In the genomic region with DNA sequence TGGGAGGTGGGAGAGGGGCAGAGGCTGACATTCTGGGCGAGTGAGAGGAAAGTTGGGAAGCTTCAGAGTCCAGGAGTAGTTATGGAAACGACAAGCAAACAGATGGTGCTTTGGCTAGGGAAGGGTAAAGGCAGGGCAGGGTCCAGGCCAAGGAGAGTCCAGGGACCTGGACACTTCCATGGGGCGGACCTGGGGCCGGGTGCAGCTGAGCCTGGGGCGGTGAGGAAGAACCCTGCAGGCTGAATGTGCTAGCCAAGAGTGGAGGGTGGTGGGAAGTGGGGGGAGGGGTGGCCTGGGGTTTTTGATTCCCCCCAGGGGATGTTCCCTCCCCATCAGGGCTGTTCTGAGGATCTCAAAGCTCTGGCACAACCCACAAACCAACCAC, we compare ENCODE assay signal across 9 cellular contexts. TPM values are rescaled to one million over a fixed set of nuclear protein-coding genes. Genes with fewer than 3 reads are reported as not detected.
DNase-seq lines count a peak whose midpoint lies in the region; ATAC-seq and TF ChIP-seq lines count a peak whose summit lies in the region.
"Had no signal": no experiment of that assay in that cellular context is flagged by ENCODE, and none has a peak within 500 bp of the region (broad histone marks: within the 10 kb centered on the region; RNA-seq: fewer than 3 reads in every experiment).

No MANE protein-coding gene starts in this region.

- H3K9me3 Mint-ChIP-seq in effector memory CD8-positive, alpha-beta T cell: no peaks in the 10 kb centered on the region
- H3K9me3 Mint-ChIP-seq in natural killer cell treated with Interleukin-12 subunit alpha and Interleukin-12 subunit beta and Interleukin-15 and Interleukin-18, amount 100 ng/mL, for 72 hours: no peaks in the 10 kb centered on the region

- peak overlapping the region; percentile 94 to 98 for H3K4me3 Mint-ChIP-seq in effector memory CD8-positive, alpha-beta T cell
- peak overlapping the region; percentile 97 for H3K4me3 Mint-ChIP-seq in natural killer cell treated with Interleukin-12 subunit alpha and Interleukin-12 subunit beta and Interleukin-15 and Interleukin-18, amount 100 ng/mL, for 72 hours

- H3K36me3 Mint-ChIP-seq in effector memory CD8-positive, alpha-beta T cell (ENCODE audit: insufficient read depth): peaks cover 13% of the 10 kb centered on the region
- peaks cover 14% of the 10 kb centered on the region for H3K36me3 Mint-ChIP-seq in natural killer cell treated with Interleukin-12 subunit alpha and Interleukin-12 subunit beta and Interleukin-15 and Interleukin-18, amount 100 ng/mL, for 72 hours

- no peak for ATAC-seq in effector memory CD8-positive, alpha-beta T cell (replicated peaks)
- ATAC-seq in natural killer cell treated with Interleukin-12 subunit alpha and Interleukin-12 subunit beta and Interleukin-15 and Interleukin-18, amount 100 ng/mL, for 72 hours: no peak
- no peak for ATAC-seq in HG03460 (IDR thresholded peaks at IDR 0.05; ENCODE audit: unreplicated experiment)

- H3K4me1 Mint-ChIP-seq in effector memory CD8-positive, alpha-beta T cell (ENCODE audit: low read depth in 2 of 2): peaks cover 56 to 59% of the 10 kb centered on the region in 2 donors
- peaks cover 47 to 52% of the 10 kb centered on the region in 2 donors for H3K4me1 Mint-ChIP-seq in natural killer cell treated with Interleukin-12 subunit alpha and Interleukin-12 subunit beta and Interleukin-15 and Interleukin-18, amount 100 ng/mL, for 72 hours (ENCODE audit: low read depth in 2 of 2)

- TF ChIP-seq POLR2A in NB4 (IDR thresholded peaks at IDR 0.05; ENCODE audit: extremely low read depth, insufficient read length): no peak

- no peaks in the 10 kb centered on the region for H3K27me3 Mint-ChIP-seq in effector memory CD8-positive, alpha-beta T cell
- no peaks in the 10 kb centered on the region for H3K27me3 Mint-ChIP-seq in natural killer cell treated with Interleukin-12 subunit alpha and Interleukin-12 subunit beta and Interleukin-15 and Interleukin-18, amount 100 ng/mL, for 72 hours

- TF ChIP-seq CTCF in C4-2B (conservative IDR thresholded peaks at IDR 0.05) (no peak), NB4 (IDR thresholded peaks at IDR 0.05; ENCODE audit: low read depth, low read length) (no peak)

- peak overlapping the region; percentile 93 to 97 for H3K27ac Mint-ChIP-seq in effector memory CD8-positive, alpha-beta T cell
- H3K27ac Mint-ChIP-seq in natural killer cell treated with Interleukin-12 subunit alpha and Interleukin-12 subunit beta and Interleukin-15 and Interleukin-18, amount 100 ng/mL, for 72 hours: peak overlapping the region; percentile 97

- peak overlapping the region; percentile 81; the same call in 1 of the 2 replicates for H3K27ac ChIP-seq in C4-2B

- DNase-seq in NB4 (ENCODE audit: low read depth) (no peak), DMS153 (lab: John Stamatoyannopoulos, UW) (no peak), UCSD-AML1 (lab: John Stamatoyannopoulos, UW; ENCODE audit: unreplicated experiment) (no peak), NCI-H146 (lab: John Stamatoyannopoulos, UW) (no peak)
- DNase-seq in effector memory CD8-positive, alpha-beta T cell: no peak
- no peak for DNase-seq in natural killer cell treated with Interleukin-12 subunit alpha and Interleukin-12 subunit beta and Interleukin-15 and Interleukin-18, amount 100 ng/mL, for 72 hours (ENCODE audit: low spot score)

- H3K4me3 ChIP-seq in NB4 (ENCODE audit: low read depth, low read length): peak overlapping the region; percentile 72

RNA-seq across cellular contexts. Expression of gene PPP1R9B, which starts 2.6 kb away (rescaled TPM):
- 100 to 1,000 TPM in 1 of 2 donors, 10 to 100 TPM in 1; 96.0 to 110 TPM for total RNA-seq in natural killer cell treated with Interleukin-12 subunit alpha and Interleukin-12 subunit beta and Interleukin-15 and Interleukin-18, amount 100 ng/mL, for 72 hours

RNA-seq across cellular contexts. Expression of gene SAMD14, which starts 17.9 kb away (rescaled TPM):
- total RNA-seq in natural killer cell treated with Interleukin-12 subunit alpha and Interleukin-12 subunit beta and Interleukin-15 and Interleukin-18, amount 100 ng/mL, for 72 hours: 1 to 10 TPM; 2.6 to 5.0 TPM

RNA-seq across cellular contexts. Expression of gene SGCA, which starts 18.0 kb away (rescaled TPM):
- under 1 TPM in 1 of 2 donors, not detected in 1; 0.42 TPM for total RNA-seq in natural killer cell treated with Interleukin-12 subunit alpha and Interleukin-12 subunit beta and Interleukin-15 and Interleukin-18, amount 100 ng/mL, for 72 hours
- total RNA-seq: pulmonary artery endothelial cell had no signal

RNA-seq across cellular contexts. Expression of gene PDK2, which starts 52.7 kb away (rescaled TPM):
- 10 to 100 TPM; 11.8 to 13.7 TPM for total RNA-seq in natural killer cell treated with Interleukin-12 subunit alpha and Interleukin-12 subunit beta and Interleukin-15 and Interleukin-18, amount 100 ng/mL, for 72 hours

RNA-seq across cellular contexts. Expression of gene COL1A1, which starts 53.6 kb away (rescaled TPM):
- 1 to 10 TPM in 1 of 2 donors, not detected in 1; 1.7 TPM for total RNA-seq in natural killer cell treated with Interleukin-12 subunit alpha and Interleukin-12 subunit beta and Interleukin-15 and Interleukin-18, amount 100 ng/mL, for 72 hours
